1 cellular context compared by ENCODE assay signal in genomic region chr7:136103545-136104268, GRCh38.
TF ChIP-seq lines count a peak whose summit lies in the region.

No MANE protein-coding gene starts in this region.

TF ChIP-seq in HepG2, 621 proteins besides CTCF, POLR2A, EP300 and RAD21:
- TF ChIP-seq MNT (IDR thresholded peaks at IDR 0.05) (no peak), ZNF281 (CRISPR knock-in tag; IDR thresholded peaks at IDR 0.05; ENCODE audit: borderline replicate concordance) (no peak), MAFF (IDR thresholded peaks at IDR 0.05; ENCODE audit: low read depth, low read length) (peak; percentile 66), ZNF20 (CRISPR knock-in tag; IDR thresholded peaks at IDR 0.05) (no peak), ZMAT5 (CRISPR knock-in tag; IDR thresholded peaks at IDR 0.05; ENCODE audit: borderline replicate concordance, low read depth) (no peak), ARID2 (CRISPR knock-in tag; IDR thresholded peaks at IDR 0.05; ENCODE audit: borderline replicate concordance) (no peak), MAFK (conservative IDR thresholded peaks at IDR 0.05 in 1 of 2, IDR thresholded peaks at IDR 0.05 in 1 of 2; ENCODE audit: low read length in 2 of 2) (peak; percentile 72 to 75), SOX13 (IDR thresholded peaks at IDR 0.05) (no peak), SOX13 (CRISPR knock-in tag; conservative IDR thresholded peaks at IDR 0.05 in 1 of 2, IDR thresholded peaks at IDR 0.05 in 1 of 2) (no peak), LBX2 (CRISPR knock-in tag; IDR thresholded peaks at IDR 0.05; ENCODE audit: borderline replicate concordance) (no peak), USF2 (IDR thresholded peaks at IDR 0.05; ENCODE audit: low read depth, low read length) (no peak), USF2 (CRISPR knock-in tag; IDR thresholded peaks at IDR 0.05; ENCODE audit: borderline replicate concordance) (no peak), MXI1 (IDR thresholded peaks at IDR 0.05; ENCODE audit: borderline replicate concordance, low read depth, low read length) (no peak)
